Comparison of ENCODE assay signal across 26 cellular contexts in the genomic region with DNA sequence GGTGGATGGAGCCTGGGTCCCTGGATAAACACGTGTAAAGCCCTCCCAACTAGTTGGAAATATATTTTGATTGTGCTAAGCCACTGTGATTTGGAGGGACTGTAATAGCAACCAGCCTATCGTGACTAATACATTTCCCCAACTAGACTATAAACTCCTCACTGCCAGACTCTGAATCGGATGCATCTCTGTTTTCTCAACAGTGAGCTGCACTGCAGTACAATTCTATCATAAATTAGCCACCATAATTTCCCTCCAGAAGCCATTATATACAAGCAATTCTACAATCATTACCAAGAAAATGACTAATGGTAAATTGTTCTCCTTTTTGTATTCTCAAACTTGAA.
DNase-seq lines count a peak whose midpoint lies in the region; ATAC-seq, FAIRE-seq and TF ChIP-seq lines count a peak whose summit lies in the region.
"Had no signal": no experiment of that assay in that cellular context is flagged by ENCODE, and none has a peak within 500 bp of the region (broad histone marks: within the 10 kb centered on the region; RNA-seq: fewer than 3 reads in every experiment).

No MANE protein-coding gene starts in this region.

- H4K20me1 ChIP-seq in H1 (replicated peaks in 1 of 2; ENCODE audit: control insufficient read depth in 1 of 2, insufficient read depth in 2 of 2, low read length in 2 of 2): no peaks in the 10 kb centered on the region

- H3K27me3 Mint-ChIP-seq in HFFc6 (ENCODE audit: insufficient read depth) (no peaks in the 10 kb centered on the region; the same call in 1 of the 2 replicates), mesothelial cell of epicardium (ENCODE audit: low read depth) (no peaks in the 10 kb centered on the region)
- peaks cover 0 to 19% (median 0%) of the 10 kb centered on the region in 5 donors for H3K27me3 Mint-ChIP-seq in naive thymus-derived CD4-positive, alpha-beta T cell
- H3K27me3 Mint-ChIP-seq in CD8-positive, alpha-beta T cell (ENCODE audit: low read depth): peaks cover 8% of the 10 kb centered on the region

- intact Hi-C loops in naive thymus-derived CD4-positive, alpha-beta T cell (cut with micrococcal nuclease): no loop called here
- intact Hi-C loops in CD8-positive, alpha-beta T cell (cut with DNase I, micrococcal nuclease): no loop called here

- H3K14ac ChIP-seq in H1 (ENCODE audit: insufficient read length): no peak overlapping the region

- H2BK20ac ChIP-seq in H1 (ENCODE audit: low read length): no peak overlapping the region

- peak overlapping the region; percentile 98 for H2AFZ ChIP-seq in H1 (ENCODE audit: low read length)

- no peak for TF ChIP-seq RAD21 in H1 (IDR thresholded peaks at IDR 0.05 in 1 of 2, conservative IDR thresholded peaks at IDR 0.05 in 1 of 2; ENCODE audit: low read depth in 2 of 2, low read length in 2 of 2)

- H3K4me3 Mint-ChIP-seq in HFFc6 (no peak overlapping the region; the same call in 1 of the 2 replicates), mesothelial cell of epicardium (peak overlapping the region; percentile 46)
- H3K4me3 Mint-ChIP-seq in naive thymus-derived CD4-positive, alpha-beta T cell: no peak overlapping the region
- no peak overlapping the region for H3K4me3 Mint-ChIP-seq in CD8-positive, alpha-beta T cell
- H3K4me3 Mint-ChIP-seq: activated B cell treated with CpG ODN at 0.5 μM for 24 hours; activated naive CD8-positive, alpha-beta T cell; CD4-positive, alpha-beta memory T cell; central memory CD8-positive, alpha-beta T cell; stimulated activated naive CD8-positive, alpha-beta T cell treated with anti-CD3 and anti-CD28 coated beads, Interleukin-15, amount 100 ng/mL, for 72 hours had no signal

- H3K36me3 Mint-ChIP-seq in HFFc6 (ENCODE audit: low read depth) (peaks cover 8% of the 10 kb centered on the region; the same call in 1 of the 2 replicates), mesothelial cell of epicardium (no peaks in the 10 kb centered on the region)
- H3K36me3 Mint-ChIP-seq in naive thymus-derived CD4-positive, alpha-beta T cell: peaks cover 0 to 15% (median 0%) of the 10 kb centered on the region in 5 donors
- no peaks in the 10 kb centered on the region for H3K36me3 Mint-ChIP-seq in CD8-positive, alpha-beta T cell
- H3K36me3 Mint-ChIP-seq: activated naive CD8-positive, alpha-beta T cell; CD4-positive, alpha-beta memory T cell had no signal

- H4K91ac ChIP-seq in H1 (replicated peaks; ENCODE audit: insufficient read length, low read length): no peak overlapping the region

- no peak overlapping the region for H2BK15ac ChIP-seq in H1 (ENCODE audit: low read length)

- no peak overlapping the region for H2BK5ac ChIP-seq in H1 (ENCODE audit: low read depth, low read length)

- H4K5ac ChIP-seq in H1 (ENCODE audit: insufficient read length, low read depth, low read length): no peak overlapping the region

- no peaks in the 10 kb centered on the region; a peak in 1 of 7 replicates for H3K4me1 ChIP-seq in H1 (replicated peaks in 1 of 4; ENCODE audit: control insufficient read depth in 3 of 4, insufficient read depth in 4 of 4, low read length in 3 of 4)
- no peaks in the 10 kb centered on the region for H3K4me1 ChIP-seq in naive thymus-derived CD4-positive, alpha-beta T cell (ENCODE audit: control insufficient read depth in 2 of 2, insufficient read depth in 2 of 2, low read length in 2 of 2)
- no peaks in the 10 kb centered on the region for H3K4me1 ChIP-seq in CD8-positive, alpha-beta T cell (ENCODE audit: insufficient read depth, low read length)
- H3K4me1 ChIP-seq: gastrocnemius medialis had no signal

- no peaks in the 10 kb centered on the region for H3K9me3 ChIP-seq in H1 (ENCODE audit: insufficient read depth in 2 of 2, low read depth in 1 of 2, low read length in 1 of 2)
- no peaks in the 10 kb centered on the region for H3K9me3 ChIP-seq in naive thymus-derived CD4-positive, alpha-beta T cell (ENCODE audit: control insufficient read depth in 2 of 3, low read length in 3 of 3)
- no peaks in the 10 kb centered on the region for H3K9me3 ChIP-seq in CD8-positive, alpha-beta T cell (ENCODE audit: low read length)
- H3K9me3 ChIP-seq: gastrocnemius medialis, sigmoid colon, transverse colon had no signal

- no peaks in the 10 kb centered on the region for H3K27me3 ChIP-seq in H1 (replicated peaks in 1 of 4; ENCODE audit: control insufficient read depth in 3 of 4, extremely low read depth in 1 of 4, insufficient read depth in 3 of 4, low read length in 3 of 4)
- H3K27me3 ChIP-seq in naive thymus-derived CD4-positive, alpha-beta T cell (ENCODE audit: control insufficient read depth in 2 of 2, insufficient read depth in 2 of 2, low read length in 2 of 2): no peaks in the 10 kb centered on the region
- no peaks in the 10 kb centered on the region for H3K27me3 ChIP-seq in CD8-positive, alpha-beta T cell (ENCODE audit: insufficient read depth, low read length)
- H3K27me3 ChIP-seq: gastrocnemius medialis, sigmoid colon, transverse colon had no signal

- TF ChIP-seq EP300 in H1 (IDR thresholded peaks at IDR 0.05; ENCODE audit: borderline replicate concordance in 1 of 2, low read depth in 2 of 2, low read length in 2 of 2): no peak

- TF ChIP-seq POLR2A in H1 (IDR thresholded peaks at IDR 0.05; ENCODE audit: control extremely low read depth in 1 of 2, low read depth in 2 of 2, low read length in 2 of 2): no peak

- H3K4me1 Mint-ChIP-seq in HFFc6 (ENCODE audit: low read depth) (peaks cover 83% of the 10 kb centered on the region), mesothelial cell of epicardium (peaks cover 5% of the 10 kb centered on the region)
- no peaks in the 10 kb centered on the region for H3K4me1 Mint-ChIP-seq in naive thymus-derived CD4-positive, alpha-beta T cell
- no peaks in the 10 kb centered on the region for H3K4me1 Mint-ChIP-seq in CD8-positive, alpha-beta T cell (ENCODE audit: low read depth)
- H3K4me1 Mint-ChIP-seq: activated B cell treated with CpG ODN at 0.5 μM for 24 hours; CD4-positive, alpha-beta memory T cell; central memory CD8-positive, alpha-beta T cell had no signal

- no peak overlapping the region for H2BK120ac ChIP-seq in H1 (replicated peaks; ENCODE audit: low read depth, low read length)

- DNase-seq in AG08396 (ENCODE audit: low spot score) (peak; percentile 16), HFFc6 (no peak), H1 (ENCODE audit: low read depth in 1 of 2, low spot score in 2 of 2) (no peak), mesothelial cell of epicardium (ENCODE audit: low spot score in 2 of 2, unreplicated experiment in 2 of 2) (no peak), NCI-H510A treated with DMSO at 0.1 percent for 48 hours (lab: John Stamatoyannopoulos, UW) (no peak), kidney glomerular epithelial cell (lab: John Stamatoyannopoulos, UW) (no peak)
- no peak for DNase-seq in naive thymus-derived CD4-positive, alpha-beta T cell
- DNase-seq in CD8-positive, alpha-beta T cell: no peak
- DNase-seq: activated B cell treated with CpG ODN at 0.5 μM for 24 hours; activated CD4-positive, alpha-beta T cell treated with anti-CD3 and anti-CD28 coated beads, Interleukin-2, amount 50 U/mL, for 48 hours; CD4-positive, alpha-beta memory T cell; DMS153; gastrocnemius medialis; GOT3; Kasumi-1; NCI-H187 treated with DMSO at 0.1 percent for 48 hours; sigmoid colon; stimulated activated naive CD8-positive, alpha-beta T cell treated with anti-CD3 and anti-CD28 coated beads, Interleukin-15, amount 100 ng/mL, for 72 hours; T1000; transverse colon had no signal

- no peak overlapping the region for H4K8ac ChIP-seq in H1 (ENCODE audit: extremely low read depth, insufficient read depth, low read length)

- H3K27ac ChIP-seq in H1 (ENCODE audit: low read depth, low read length): no peak overlapping the region
- no peak overlapping the region for H3K27ac ChIP-seq in naive thymus-derived CD4-positive, alpha-beta T cell (ENCODE audit: low read depth, low read length)
- H3K27ac ChIP-seq in CD8-positive, alpha-beta T cell (ENCODE audit: low read depth, low read length): no peak overlapping the region
- H3K27ac ChIP-seq: 22Rv1, gastrocnemius medialis, HL-60, sigmoid colon, transverse colon had no signal

- H3K79me2 ChIP-seq in H1 (ENCODE audit: control insufficient read depth in 1 of 2, insufficient read depth in 2 of 2, low read length in 2 of 2): no peaks in the 10 kb centered on the region

- H3K4ac ChIP-seq in H1 (replicated peaks; ENCODE audit: insufficient read length, low read depth, low read length): no peak overlapping the region

- TF ChIP-seq CTCF in HFFc6 (IDR thresholded peaks at IDR 0.05): no peak
- TF ChIP-seq CTCF in H1 (IDR thresholded peaks at IDR 0.05; ENCODE audit: control extremely low read depth in 1 of 3, insufficient read depth in 1 of 3, low read depth in 1 of 3, low read length in 3 of 3): no peak
- no peak for TF ChIP-seq CTCF in mesothelial cell of epicardium (IDR thresholded peaks at IDR 0.05; ENCODE audit: unreplicated experiment)
- TF ChIP-seq CTCF in CD8-positive, alpha-beta T cell (IDR thresholded peaks at IDR 0.05): no peak

- H3K4me3 ChIP-seq in H1 (ENCODE audit: extremely low read depth in 1 of 4, insufficient read depth in 2 of 4, low read depth in 3 of 4, low read length in 4 of 4): peak overlapping the region in 1 of 4 experiments; percentile 12; a peak in 1 of 8 replicates
- H3K4me3 ChIP-seq in naive thymus-derived CD4-positive, alpha-beta T cell (ENCODE audit: low read length): no peak overlapping the region
- H3K4me3 ChIP-seq in CD8-positive, alpha-beta T cell (ENCODE audit: low read depth, low read length): no peak overlapping the region
- H3K4me3 ChIP-seq: gastrocnemius medialis, sigmoid colon, transverse colon had no signal

- H3K23ac ChIP-seq in H1 (ENCODE audit: insufficient read length): no peak overlapping the region

- WGBS in H1 (ENCODE audit: extremely low coverage in 1 of 2, insufficient coverage in 1 of 2, insufficient read length in 1 of 2, insufficient replicate concordance in 2 of 2, low coverage in 1 of 2, low lambda C conversion rate in 2 of 2, missing lambda C conversion rate in 1 of 2), 2 experiments: 63% methylated on average over 3 of the region's 3 CpGs; no CpG with 5 or more reads in 1 of the 2 experiments

- no peak for FAIRE-seq in H1 (lab: Jason Lieb, UNC)
- FAIRE-seq: islet of Langerhans had no signal

- H3K18ac ChIP-seq in H1 (ENCODE audit: extremely low read depth, low read length): no peak overlapping the region

- H3K9me3 Mint-ChIP-seq in HFFc6: no peaks in the 10 kb centered on the region
- peaks cover 7% of the 10 kb centered on the region for H3K9me3 Mint-ChIP-seq in mesothelial cell of epicardium
- peaks cover 0 to 9% (median 0%) of the 10 kb centered on the region in 11 donors for H3K9me3 Mint-ChIP-seq in naive thymus-derived CD4-positive, alpha-beta T cell
- no peaks in the 10 kb centered on the region for H3K9me3 Mint-ChIP-seq in CD8-positive, alpha-beta T cell
- H3K9me3 Mint-ChIP-seq: activated B cell treated with CpG ODN at 0.5 μM for 24 hours had no signal

- no peaks in the 10 kb centered on the region for H3K79me1 ChIP-seq in H1 (ENCODE audit: low read depth, low read length)

- H2AK5ac ChIP-seq in H1 (ENCODE audit: low read depth, low read length): no peak overlapping the region

- H3K36me3 ChIP-seq in H1 (ENCODE audit: control insufficient read depth in 2 of 4, insufficient read depth in 4 of 4, low read length in 3 of 4): no peaks in the 10 kb centered on the region
- no peaks in the 10 kb centered on the region for H3K36me3 ChIP-seq in naive thymus-derived CD4-positive, alpha-beta T cell (ENCODE audit: control insufficient read depth in 2 of 3, insufficient read depth in 3 of 3, low read length in 3 of 3)
- no peaks in the 10 kb centered on the region for H3K36me3 ChIP-seq in CD8-positive, alpha-beta T cell (ENCODE audit: insufficient read depth, low read length)
- H3K36me3 ChIP-seq: gastrocnemius medialis, sigmoid colon, transverse colon had no signal

- H3K9ac ChIP-seq in H1 (replicated peaks in 1 of 4; ENCODE audit: extremely low read depth in 1 of 4, low read depth in 3 of 4, low read length in 3 of 4): no peak overlapping the region

- no peak overlapping the region; a peak in 1 of 4 replicates for H3K4me2 ChIP-seq in H1 (ENCODE audit: insufficient read depth in 1 of 2, low read depth in 2 of 2, low read length in 2 of 2)

- no peak overlapping the region for H2BK12ac ChIP-seq in H1 (ENCODE audit: low read depth, low read length)

- no peak for ATAC-seq in naive thymus-derived CD4-positive, alpha-beta T cell
- no peak for ATAC-seq in CD8-positive, alpha-beta T cell
- ATAC-seq: gastrocnemius medialis; stimulated activated naive CD8-positive, alpha-beta T cell treated with anti-CD3 and anti-CD28 coated beads, Interleukin-15, amount 100 ng/mL, for 72 hours had no signal

- CTCF ChIA-PET in H1 (lab: Charles Lee; ENCODE audit: partially characterized antibody): interaction anchor here (0.9 to 1.3 kb wide), 3 partner anchors 10 to 145 kb away, joined by 3 read pairs; no protein-coding TSS in a partner anchor
- CTCF ChIA-PET in naive thymus-derived CD4-positive, alpha-beta T cell (lab: Charles Lee): no interaction called here
- CTCF ChIA-PET in CD8-positive, alpha-beta T cell (lab: Charles Lee): no interaction called here

- H3K27ac Mint-ChIP-seq in HFFc6 (peak overlapping the region; percentile 30; the same call in 1 of the 2 replicates), mesothelial cell of epicardium (no peak overlapping the region)
- H3K27ac Mint-ChIP-seq in naive thymus-derived CD4-positive, alpha-beta T cell: no peak overlapping the region
- H3K27ac Mint-ChIP-seq in CD8-positive, alpha-beta T cell: no peak overlapping the region
- H3K27ac Mint-ChIP-seq: activated B cell treated with CpG ODN at 0.5 μM for 24 hours; activated naive CD8-positive, alpha-beta T cell; activated T-helper 2 cell treated with anti-CD3 and anti-CD28 coated beads, Interferon-gamma antibody, Interleukin-2, Interleukin-4, amounts not matched to agents 10 μg/mL and 5 μg/mL and 100 μg/mL, durations not matched to agents 14 hours and 24 hours and 36 hours; CD4-positive, alpha-beta memory T cell had no signal

- POLR2A ChIA-PET in H1 (lab: Charles Lee; ENCODE audit: partially characterized antibody): no interaction called here
- POLR2A ChIA-PET in naive thymus-derived CD4-positive, alpha-beta T cell (lab: Charles Lee): no interaction called here
- POLR2A ChIA-PET in CD8-positive, alpha-beta T cell (lab: Charles Lee): no interaction called here

- H3K56ac ChIP-seq in H1 (replicated peaks; ENCODE audit: insufficient read length, low read depth, low read length): no peak overlapping the region

- H3K23me2 ChIP-seq in H1 (ENCODE audit: low read depth, low read length): no peaks in the 10 kb centered on the region; the same call in 1 of the 2 replicates
